26 cellular contexts compared by ENCODE assay signal in the genomic region with DNA sequence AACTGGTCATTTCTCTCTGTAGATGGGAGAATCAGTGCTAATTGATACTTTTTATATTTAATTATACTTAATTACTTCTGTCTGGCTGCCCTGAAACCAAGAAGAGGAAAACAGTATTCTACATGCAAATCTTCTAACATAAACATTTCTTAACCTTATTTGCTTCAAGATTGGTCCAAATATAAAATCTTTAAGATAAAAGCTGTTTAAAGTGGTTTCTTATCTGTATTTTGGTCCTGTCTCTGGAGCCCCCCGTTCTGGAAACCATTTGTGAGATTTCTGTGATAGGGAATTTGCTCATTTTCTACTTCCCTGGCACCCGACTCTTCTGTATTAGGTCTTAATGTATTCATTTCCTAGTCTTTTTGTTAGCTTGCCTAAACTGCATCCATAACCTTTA.
"Had no signal": no experiment of that assay in that cellular context is flagged by ENCODE, and none has a peak within 500 bp of the region (broad histone marks: within the 10 kb centered on the region; RNA-seq: fewer than 3 reads in every experiment).

No MANE protein-coding gene starts in this region.

- H3K27ac ChIP-seq: stomach, suprapubic skin, testis, thoracic aorta, thyroid gland, tibial artery, tibial nerve, transverse colon, upper lobe of left lung, upper lobe of right lung, uterus, vagina had no signal

- H3K4me3 ChIP-seq: stomach, suprapubic skin, testis, thoracic aorta, thyroid gland, tibial artery, tibial nerve, transverse colon, upper lobe of left lung, upper lobe of right lung, uterus, vagina had no signal

- H3K36me3 ChIP-seq: stomach, suprapubic skin, thoracic aorta, thyroid gland, tibial artery, tibial nerve, transverse colon, upper lobe of left lung, upper lobe of right lung, uterus, vagina had no signal

- H3K27me3 ChIP-seq: stomach, suprapubic skin, testis, thyroid gland, tibial artery, tibial nerve, transverse colon, upper lobe of left lung, upper lobe of right lung, uterus, vagina had no signal

- H3K4me1 ChIP-seq: stomach, suprapubic skin, testis, thyroid gland, tibial artery, transverse colon, upper lobe of left lung, upper lobe of right lung, uterus, vagina had no signal

- DNase-seq: stimulated activated CD4-positive, alpha-beta T cell treated with anti-CD3 and anti-CD28 coated beads, Interleukin-2, amount 100 ng/mL, for 48 hours; stimulated activated CD4-positive, alpha-beta T cell treated with anti-CD3 and anti-CD28 coated beads, Interleukin-4, amount 100 ng/mL, for 1 hour; stimulated activated CD4-positive, alpha-beta T cell treated with anti-CD3 and anti-CD28 coated beads, Interleukin-4, amount 100 ng/mL, for 24 hours; stimulated activated CD4-positive, alpha-beta T cell treated with anti-CD3 and anti-CD28 coated beads, Interleukin-4, amount 100 ng/mL, for 4 hours; stimulated activated CD8-positive, alpha-beta memory T cell treated with anti-CD3 and anti-CD28 coated beads, Interleukin-4, amount 100 ng/mL, for 48 hours; stimulated activated naive B cell treated with anti-CD40 and anti-IgM and Interleukin-4, amounts not matched to agents 10 μg/mL and 1 μg/mL and 100 μg/mL, for 72 hours; stimulated activated naive CD4-positive, alpha-beta T cell; stimulated activated naive CD4-positive, alpha-beta T cell treated with Interleukin-2 at 50 U/mL for 16 hours; stimulated activated naive CD8-positive, alpha-beta T cell treated with anti-CD3 and anti-CD28 coated beads, Interleukin-15, amount 100 ng/mL, for 72 hours; stimulated activated naive CD8-positive, alpha-beta T cell treated with anti-CD3 and anti-CD28 coated beads, Interleukin-15, Interleukin-2, amounts not matched to agents 100 U/mL and 50 U/mL, for 24 hours; stomach; substantia nigra; testis; thyroid gland; tibial artery; transverse colon; trophoblast cell; upper lobe of left lung; upper lobe of right lung; uterus had no signal

- ATAC-seq: stimulated activated effector memory CD8-positive, alpha-beta T cell treated with anti-CD3 and anti-CD28 coated beads, Interleukin-12 subunit alpha, Interleukin-12 subunit beta, amount 100 ng/mL, for 72 hours; stimulated activated memory B cell treated with anti-CD40 and anti-IgM and Interleukin-4, amounts not matched to agents 10 μg/mL and 1 μg/mL and 100 μg/mL, for 72 hours; stimulated activated naive B cell treated with anti-CD40 and anti-IgM and Interleukin-4, amounts not matched to agents 10 μg/mL and 1 μg/mL and 100 μg/mL, for 72 hours; stimulated activated naive CD8-positive, alpha-beta T cell treated with anti-CD3 and anti-CD28 coated beads, Interleukin-15, amount 100 ng/mL, for 72 hours; stimulated activated naive CD8-positive, alpha-beta T cell treated with anti-CD3 and anti-CD28 coated beads, Interleukin-15, Interleukin-2, amounts not matched to agents 100 U/mL and 50 U/mL, for 24 hours; upper lobe of right lung had no signal

- H3K9me3 ChIP-seq: stomach, suprapubic skin, testis, thoracic aorta, thyroid gland, tibial artery, tibial nerve, transverse colon, upper lobe of left lung, upper lobe of right lung, uterus, vagina had no signal
